8 cellular contexts compared by ENCODE assay signal in genomic region chr16:31458073-31458834, GRCh38.
DNase-seq lines count a peak whose midpoint lies in the region; ATAC-seq and TF ChIP-seq lines count a peak whose summit lies in the region.

No MANE protein-coding gene starts in this region.

- in situ Hi-C loops in brain microvascular endothelial cell (cut with HindIII; ENCODE audit: low pct_ligation_motif_present, low sequenced_read_pairs), result loop anchor here (25.0 kb wide), 2 partner anchors 271 to 521 kb away; partner anchors contain the start of genes FUS and ORAI3

- CTCF ChIA-PET in AG04449 (lab: Yijun Ruan, JAX), result interaction anchor here (0.6 to 11.7 kb wide), 15 partner anchors 12 to 504 kb away, joined by 3 to 134 read pairs (median 4); partner anchors contain the start of genes TGFB1I1, ZNF267 and ZNF843

- TF ChIP-seq CTCF in AG04449 (IDR thresholded peaks at IDR 0.05; ENCODE audit: insufficient read depth, low read length, missing control alignments), result no peak
- TF ChIP-seq CTCF in brain microvascular endothelial cell (IDR thresholded peaks at IDR 0.05; ENCODE audit: low read depth, low read length, missing control alignments), result peak; percentile 43

- H3K27me3 Mint-ChIP-seq in T-helper 1 cell treated with Interleukin-12 subunit alpha and Interleukin-12 subunit beta and Interleukin-4 antibody, amounts not matched to agents 30 μg/mL and 1 μg/mL, for 36 hours (ENCODE audit: low read depth), result no peaks in the 10 kb centered on the region

- peak overlapping the region; percentile 96 for H3K27ac Mint-ChIP-seq in T-helper 1 cell treated with Interleukin-12 subunit alpha and Interleukin-12 subunit beta and Interleukin-4 antibody, amounts not matched to agents 30 μg/mL and 1 μg/mL, for 36 hours

- no peaks in the 10 kb centered on the region for H3K36me3 ChIP-seq in brain microvascular endothelial cell (replicated peaks)

- DNase-seq in AG04449 (ENCODE audit: low read depth, low spot score) (no peak), HuH-7 (ENCODE audit: low spot score) (peak; percentile 71), brain microvascular endothelial cell (peak; percentile 29), kidney glomerular epithelial cell (lab: John Stamatoyannopoulos, UW) (peak; percentile 23)
- DNase-seq in stimulated activated CD4-positive, alpha-beta T cell treated with anti-CD3 and anti-CD28 coated beads, Interleukin-4, amount 100 ng/mL, for 1 hour, result peak; percentile 48

- H3K36me3 Mint-ChIP-seq in T-helper 1 cell treated with Interleukin-12 subunit alpha and Interleukin-12 subunit beta and Interleukin-4 antibody, amounts not matched to agents 30 μg/mL and 1 μg/mL, for 36 hours (ENCODE audit: low read depth), result peaks cover 13% of the 10 kb centered on the region

- H3K4me3 ChIP-seq in AG04449 (ENCODE audit: low read depth, low read length), result peak overlapping the region; percentile 60
- H3K4me3 ChIP-seq in brain microvascular endothelial cell (ENCODE audit: low read depth, low read length), result peak overlapping the region; percentile 82

- no peaks in the 10 kb centered on the region for H3K9me3 Mint-ChIP-seq in T-helper 1 cell treated with Interleukin-12 subunit alpha and Interleukin-12 subunit beta and Interleukin-4 antibody, amounts not matched to agents 30 μg/mL and 1 μg/mL, for 36 hours

- ATAC-seq in GM18873 (IDR thresholded peaks at IDR 0.05; ENCODE audit: low FRiP score, unreplicated experiment) (peak; percentile 6), HG02884 (IDR thresholded peaks at IDR 0.05; ENCODE audit: unreplicated experiment) (no peak)

- POLR2A ChIA-PET in AG04449 (lab: Yijun Ruan, JAX), result interaction anchor here (0.9 to 3.8 kb wide), 6 partner anchors 14 to 278 kb away, joined by 3 to 25 read pairs (median 6); partner anchors contain the start of genes FUS, RUSF1, SLC5A2 and TGFB1I1

- H3K4me3 Mint-ChIP-seq in T-helper 1 cell treated with Interleukin-12 subunit alpha and Interleukin-12 subunit beta and Interleukin-4 antibody, amounts not matched to agents 30 μg/mL and 1 μg/mL, for 36 hours, result peak overlapping the region; percentile 87

- H3K27ac ChIP-seq in brain microvascular endothelial cell, result peak overlapping the region; percentile 100

- peaks cover 39% of the 10 kb centered on the region for H3K4me1 Mint-ChIP-seq in T-helper 1 cell treated with Interleukin-12 subunit alpha and Interleukin-12 subunit beta and Interleukin-4 antibody, amounts not matched to agents 30 μg/mL and 1 μg/mL, for 36 hours (ENCODE audit: low read depth)

- H3K27me3 ChIP-seq in brain microvascular endothelial cell (replicated peaks), result no peaks in the 10 kb centered on the region
